23 cellular contexts compared by ENCODE assay signal in genomic region chr11:122033193-122033592, GRCh38.
"Had no signal": no experiment of that assay in that cellular context is flagged by ENCODE, and none has a peak within 500 bp of the region (broad histone marks: within the 10 kb centered on the region; RNA-seq: fewer than 3 reads in every experiment).

No MANE protein-coding gene starts in this region.

- H3K9me3 ChIP-seq: esophagus muscularis mucosa, right lobe of liver, thoracic aorta, vagina had no signal

- H3K4me3 ChIP-seq: dorsolateral prefrontal cortex, esophagus muscularis mucosa, right lobe of liver, smooth muscle cell, thoracic aorta, vagina had no signal

- H3K36me3 ChIP-seq: right lobe of liver, thoracic aorta, vagina had no signal

- H3K4me1 ChIP-seq: right lobe of liver, vagina had no signal

- H3K27ac ChIP-seq: esophagus muscularis mucosa, right lobe of liver, thoracic aorta, vagina had no signal

- ATAC-seq: left lobe of liver; right lobe of liver; stimulated activated naive B cell treated with anti-CD40 and anti-IgM and Interleukin-4, amounts not matched to agents 10 μg/mL and 1 μg/mL and 100 μg/mL, for 72 hours; WTC11 had no signal

- H3K9me3 Mint-ChIP-seq: central memory CD8-positive, alpha-beta T cell; stimulated activated naive B cell treated with anti-CD40 and anti-IgM and Interleukin-4, amounts not matched to agents 10 μg/mL and 1 μg/mL and 100 μg/mL, for 72 hours; type B pancreatic cell had no signal

- H3K4me3 Mint-ChIP-seq: activated naive CD4-positive, alpha-beta T cell treated with anti-CD3 and anti-CD28 coated beads, Interleukin-2, amount 50 U/mL, for 24 hours; brain; central memory CD8-positive, alpha-beta T cell; immature natural killer cell; mesothelial cell of epicardium; nephron progenitor cell; stimulated activated naive B cell treated with anti-CD40 and anti-IgM and Interleukin-4, amounts not matched to agents 10 μg/mL and 1 μg/mL and 100 μg/mL, for 72 hours; type B pancreatic cell; WTC11 had no signal

- H3K36me3 Mint-ChIP-seq: activated naive CD4-positive, alpha-beta T cell treated with anti-CD3 and anti-CD28 coated beads, Interleukin-2, amount 50 U/mL, for 24 hours; immature natural killer cell; mesothelial cell of epicardium; stimulated activated naive B cell treated with anti-CD40 and anti-IgM and Interleukin-4, amounts not matched to agents 10 μg/mL and 1 μg/mL and 100 μg/mL, for 72 hours; type B pancreatic cell; WTC11 had no signal

- H3K27ac Mint-ChIP-seq: activated naive CD4-positive, alpha-beta T cell treated with anti-CD3 and anti-CD28 coated beads, Interleukin-2, amount 50 U/mL, for 24 hours; immature natural killer cell; mesothelial cell of epicardium; nephron progenitor cell; stimulated activated naive B cell treated with anti-CD40 and anti-IgM and Interleukin-4, amounts not matched to agents 10 μg/mL and 1 μg/mL and 100 μg/mL, for 72 hours; type B pancreatic cell; WTC11 had no signal

- H3K27me3 Mint-ChIP-seq: type B pancreatic cell had no signal

- DNase-seq: activated gamma-delta T cell treated with Interleukin-2 at 50 U/mL for 16 hours; activated T-cell treated with anti-CD3 and anti-CD28 coated beads, Interleukin-2, amount 50 U/mL, for 1 hour; aorta; dorsolateral prefrontal cortex; foreskin fibroblast; immature natural killer cell; nephron progenitor cell; right lobe of liver; stimulated activated CD4-positive, alpha-beta T cell treated with anti-CD3 and anti-CD28 coated beads, Interleukin-2, amount 100 ng/mL, for 48 hours; stimulated activated CD8-positive, alpha-beta memory T cell treated with anti-CD3 and anti-CD28 coated beads, Interleukin-4, amount 100 ng/mL, for 48 hours; stimulated activated naive B cell treated with anti-CD40 and anti-IgM and Interleukin-4, amounts not matched to agents 10 μg/mL and 1 μg/mL and 100 μg/mL, for 72 hours; T-helper 9 cell had no signal

- H3K27me3 ChIP-seq: dorsolateral prefrontal cortex, esophagus muscularis mucosa, right lobe of liver, vagina had no signal

- H3K4me1 Mint-ChIP-seq: activated naive CD4-positive, alpha-beta T cell treated with anti-CD3 and anti-CD28 coated beads, Interleukin-2, amount 50 U/mL, for 24 hours; central memory CD8-positive, alpha-beta T cell; immature natural killer cell; nephron progenitor cell; stimulated activated naive B cell treated with anti-CD40 and anti-IgM and Interleukin-4, amounts not matched to agents 10 μg/mL and 1 μg/mL and 100 μg/mL, for 72 hours had no signal

- H3K4me2 ChIP-seq: smooth muscle cell had no signal
